Comparison of ENCODE assay signal across 2 cellular contexts in the genomic region with DNA sequence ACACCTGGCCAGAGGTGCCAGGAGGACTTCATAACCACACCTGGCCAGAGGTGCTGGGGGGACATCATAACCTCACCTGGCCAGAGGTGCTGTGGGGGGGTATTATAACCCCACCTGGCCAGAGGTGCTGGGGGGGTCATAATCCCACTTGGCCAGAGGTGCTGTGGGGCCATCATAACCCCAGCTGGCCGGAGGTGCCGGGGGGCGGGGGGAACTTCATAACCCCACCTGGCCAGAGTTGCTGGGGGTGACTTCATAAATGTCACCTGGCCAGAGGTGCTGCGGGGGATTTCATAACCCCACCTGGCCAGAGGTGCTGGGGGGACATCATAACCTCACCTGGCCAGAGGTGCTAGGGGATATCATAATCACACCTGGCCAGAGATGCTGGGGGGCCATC. TPM values are rescaled to one million over a fixed set of nuclear protein-coding genes. Genes with fewer than 3 reads are reported as not detected.
DNase-seq lines count a peak whose midpoint lies in the region; TF ChIP-seq lines count a peak whose summit lies in the region.
"Not testable (repeated sequence)": the region's sequence is repeated elsewhere in the genome, so short reads cannot be mapped to it uniquely, and the experiment has no call there.

No MANE protein-coding gene starts in this region.

- not testable (repeated sequence) for H3K36me3 Mint-ChIP-seq in osteocyte (ENCODE audit: unreplicated experiment)

- not testable (repeated sequence) for TF ChIP-seq CTCF in osteocyte (IDR thresholded peaks at IDR 0.05)

- not testable (repeated sequence) for H3K9me3 Mint-ChIP-seq in osteocyte (ENCODE audit: unreplicated experiment)

- H3K27ac Mint-ChIP-seq in osteocyte (ENCODE audit: unreplicated experiment) = not testable (repeated sequence)

- H3K4me3 Mint-ChIP-seq in osteocyte (ENCODE audit: unreplicated experiment) = not testable (repeated sequence)

- H3K27me3 Mint-ChIP-seq in osteocyte (ENCODE audit: unreplicated experiment) = not testable (repeated sequence)

- H3K4me1 Mint-ChIP-seq in osteocyte (ENCODE audit: unreplicated experiment) = not testable (repeated sequence)

- DNase-seq in activated CD8-positive, alpha-beta memory T cell treated with anti-CD3 and anti-CD28 coated beads for 24 hours = peak; percentile 28
- peak; percentile 84 for DNase-seq in osteocyte (ENCODE audit: extremely low spot score, unreplicated experiment)

RNA-seq across cellular contexts. Expression of gene TUBGCP5, which starts 4.2 kb away (rescaled TPM):
- 19.1 and 21.4 TPM in 2 replicates for total RNA-seq in osteocyte
